In the genomic region with DNA sequence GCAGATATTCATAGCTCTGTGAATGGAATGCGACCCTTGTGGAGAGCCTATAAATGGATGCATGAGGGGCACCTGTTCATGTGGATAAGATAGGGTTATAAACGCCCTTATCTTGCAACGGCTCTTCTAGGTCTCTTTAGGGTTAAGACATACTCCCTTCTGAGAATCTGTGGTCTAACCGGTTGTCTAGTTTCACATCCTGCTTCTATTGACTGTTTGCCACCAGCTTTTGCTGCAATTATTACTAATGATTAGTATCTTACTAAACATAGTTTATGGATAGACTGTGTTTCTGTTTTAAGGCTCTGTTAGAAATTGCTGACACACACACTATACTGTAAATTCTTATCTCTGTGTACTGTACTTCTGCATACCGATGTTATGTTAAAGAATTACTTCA, we compare ENCODE assay signal across 20 cellular contexts.
"Had no signal": no experiment of that assay in that cellular context is flagged by ENCODE, and none has a peak within 500 bp of the region (broad histone marks: within the 10 kb centered on the region; RNA-seq: fewer than 3 reads in every experiment).

No MANE protein-coding gene starts in this region.

- FAIRE-seq: bronchial epithelial cell, K562 had no signal

- DNase-seq: activated CD4-positive, alpha-beta T cell treated with anti-CD3 and anti-CD28 coated beads for 4 hours; activated CD8-positive, alpha-beta memory T cell treated with anti-CD3 and anti-CD28 coated beads, Interleukin-2, amount 50 U/mL, for 4 hours; activated CD8-positive, alpha-beta T cell treated with anti-CD3 and anti-CD28 coated beads for 36 hours; activated naive CD4-positive, alpha-beta T cell treated with anti-CD3 and anti-CD28 coated beads, Interleukin-2, amount 50 U/mL, for 16 hours; activated T-cell treated with anti-CD3 and anti-CD28 coated beads, Interleukin-2, amount 50 U/mL, for 72 hours; amniotic stem cell; body of pancreas; cortex of kidney; Karpas-422; NCI-H1105; NCI-H1436; NCI-H1694 treated with DMSO at 0.1 percent for 48 hours; NCI-H2081; NCI-H446; NCI-H524; PC-9; SIG-M5; T-cell had no signal
